ENCODE assay signal across 11 cellular contexts in the genomic region with DNA sequence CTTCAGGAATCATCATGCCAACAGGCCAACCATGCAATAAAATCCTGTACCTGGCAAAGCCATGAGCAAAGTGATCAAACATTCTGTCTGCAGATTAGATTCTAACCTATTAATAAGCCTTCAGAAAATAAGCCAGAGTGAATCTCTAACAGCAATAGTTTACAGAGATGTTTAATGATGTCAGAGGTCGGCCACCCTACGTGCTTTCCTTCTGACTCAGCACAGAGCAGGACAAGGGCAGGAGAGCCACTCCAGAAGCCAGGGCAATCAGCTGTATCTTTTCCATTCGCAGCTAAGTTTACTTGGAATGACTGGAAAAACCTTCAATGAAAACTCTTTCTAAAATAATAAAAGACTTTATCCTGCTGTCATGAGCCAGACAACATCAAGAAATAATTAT. TPM values are rescaled to one million over a fixed set of nuclear protein-coding genes. Genes with fewer than 3 reads are reported as not detected.
DNase-seq lines count a peak whose midpoint lies in the region; ATAC-seq, FAIRE-seq and TF ChIP-seq lines count a peak whose summit lies in the region.
"Had no signal": no experiment of that assay in that cellular context is flagged by ENCODE, and none has a peak within 500 bp of the region (broad histone marks: within the 10 kb centered on the region; RNA-seq: fewer than 3 reads in every experiment).

No MANE protein-coding gene starts in this region.

- peaks cover 38% of the 10 kb centered on the region for H3K36me3 ChIP-seq in brain microvascular endothelial cell (replicated peaks)
- no peaks in the 10 kb centered on the region for H3K36me3 ChIP-seq in transverse colon

- TF ChIP-seq CTCF in brain microvascular endothelial cell (IDR thresholded peaks at IDR 0.05; ENCODE audit: low read depth, low read length, missing control alignments) (no peak), transverse colon (IDR thresholded peaks at IDR 0.05) (no peak)

- WGBS in transverse colon (ENCODE audit: low coverage in 1 of 2), 2 donors: 9 to 10% methylated on average over 2 to 3 of the region's 3 CpGs

- peak; percentile 53 for DNase-seq in HTR-8/SVneo (ENCODE audit: insufficient read length, low spot score)
- DNase-seq in brain microvascular endothelial cell: peak; percentile 85
- DNase-seq in kidney glomerular epithelial cell (lab: John Stamatoyannopoulos, UW): peak; percentile 98
- DNase-seq in transverse colon: peak; percentile 23
- DNase-seq in NCI-H2029 (lab: John Stamatoyannopoulos, UW): no peak
- no peak for DNase-seq in stimulated activated naive CD8-positive, alpha-beta T cell treated with anti-CD3 and anti-CD28 coated beads, Interleukin-15, Interleukin-2, amounts not matched to agents 100 U/mL and 50 U/mL, for 24 hours
- DNase-seq: activated naive CD4-positive, alpha-beta T cell treated with anti-CD3 and anti-CD28 coated beads, Interleukin-2, amount 10 ng/mL, durations not matched to agents 7 days and 5 days; MM.1S had no signal

- FAIRE-seq in HTR-8/SVneo (lab: Jason Lieb, UNC): no peak
- FAIRE-seq: G401.6 had no signal

- no peak for TF ChIP-seq POLR2A in transverse colon (IDR thresholded peaks at IDR 0.05)

- H3K4me3 ChIP-seq in brain microvascular endothelial cell (ENCODE audit: low read depth, low read length): no peak overlapping the region
- H3K4me3 ChIP-seq in transverse colon: no peak overlapping the region

- TF ChIP-seq EP300 in transverse colon (IDR thresholded peaks at IDR 0.05; ENCODE audit: low read depth): no peak

- ATAC-seq in HG02678 (IDR thresholded peaks at IDR 0.05; ENCODE audit: unreplicated experiment): no peak
- no peak for ATAC-seq in stimulated activated naive CD8-positive, alpha-beta T cell treated with anti-CD3 and anti-CD28 coated beads, Interleukin-15, Interleukin-2, amounts not matched to agents 100 U/mL and 50 U/mL, for 24 hours
- ATAC-seq: natural killer cell treated with Interleukin-12 subunit alpha and Interleukin-12 subunit beta and Interleukin-15 and Interleukin-18, amount 100 ng/mL, for 72 hours had no signal

- H3K9me3 ChIP-seq in transverse colon: no peaks in the 10 kb centered on the region

- in situ Hi-C loops in brain microvascular endothelial cell (cut with HindIII; ENCODE audit: low pct_ligation_motif_present, low sequenced_read_pairs) (no loop called here), transverse colon (cut with MboI; ENCODE audit: low pct_ligation_motif_present in 1 of 4, low pct_unique_long_range_greater_than_20kb in 1 of 4, low sequenced_read_pairs in 3 of 4) (no loop called here)

- H3K27me3 ChIP-seq in brain microvascular endothelial cell (replicated peaks) (no peaks in the 10 kb centered on the region), transverse colon (no peaks in the 10 kb centered on the region)

- intact Hi-C loops in transverse colon (cut with DNase I; ENCODE audit: low total_unique reads): no loop called here

- H3K4me1 ChIP-seq in transverse colon: peaks cover 0 to 35% (median 12%) of the 10 kb centered on the region in 4 donors

- H3K27ac ChIP-seq in brain microvascular endothelial cell: peak overlapping the region; percentile 86
- peak overlapping the region in 3 of 4 donors; percentile 35 to 61 (median 50) for H3K27ac ChIP-seq in transverse colon

RNA-seq across cellular contexts. Expression of a gene that starts 13.2 kb away (rescaled TPM):
- total RNA-seq in transverse colon: 10 to 100 TPM in 1 of 4 donors, 1 to 10 TPM in 3; 1.5 to 10.5 (median 3.7) TPM

Comparison
In these comparisons a context has a peak if more than half of its experiments do, and no peak if none do; other contexts are left out.
1. DNase-seq: peak in HTR-8/SVneo (single experiment), brain microvascular endothelial cell (single experiment), kidney glomerular epithelial cell (single experiment) and transverse colon (single experiment); none in NCI-H2029 (single experiment) and stimulated activated naive CD8-positive, alpha-beta T cell treated with anti-CD3 and anti-CD28 coated beads, Interleukin-15, Interleukin-2, amounts not matched to agents 100 U/mL and 50 U/mL, for 24 hours (single experiment).